Comparison of ENCODE assay signal across 9 cellular contexts in the genomic region with DNA sequence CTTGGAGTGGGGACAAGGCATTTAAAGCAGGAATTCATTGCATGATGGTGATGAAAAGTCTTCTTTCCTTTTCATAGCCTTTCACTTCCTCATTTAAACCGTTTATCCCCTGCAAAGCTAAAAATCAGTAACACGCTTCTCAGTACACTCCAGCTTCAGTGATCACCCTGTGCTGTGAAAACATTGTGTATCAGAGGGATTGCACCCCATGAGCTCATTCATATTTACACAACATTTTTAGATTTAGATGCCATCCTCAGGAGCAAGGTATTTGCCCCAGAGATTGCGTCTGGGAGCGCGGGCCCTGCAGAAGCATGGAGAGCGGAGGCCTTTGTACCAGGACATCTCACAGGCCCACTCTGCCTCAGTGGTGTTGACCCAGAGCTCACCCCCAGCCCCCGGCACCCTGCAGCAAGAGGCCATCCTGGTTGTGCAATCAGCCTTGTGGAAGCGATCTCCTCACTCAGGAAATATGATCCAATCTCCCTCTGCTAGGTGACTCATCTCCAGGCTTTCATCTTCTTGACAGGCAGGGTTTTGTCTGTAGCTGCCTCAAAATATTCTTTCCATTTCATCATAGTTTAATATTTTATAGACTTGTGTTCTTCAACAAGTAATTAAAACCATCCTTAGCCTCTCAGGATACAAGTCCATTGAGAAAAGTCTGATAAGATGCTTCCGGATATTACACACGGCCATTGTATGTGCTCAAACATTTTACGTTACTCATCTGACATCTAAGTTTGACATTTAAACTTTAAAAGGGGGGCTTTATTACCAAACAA. TPM values are rescaled to one million over a fixed set of nuclear protein-coding genes. Genes with fewer than 3 reads are reported as not detected.
DNase-seq lines count a peak whose midpoint lies in the region; ATAC-seq, FAIRE-seq and TF ChIP-seq lines count a peak whose summit lies in the region.
"Had no signal": no experiment of that assay in that cellular context is flagged by ENCODE, and none has a peak within 500 bp of the region (broad histone marks: within the 10 kb centered on the region; RNA-seq: fewer than 3 reads in every experiment).

No MANE protein-coding gene starts in this region.

- WGBS in stomach, 5 donors = 76 to 93% (median 83%) methylated on average over 10 to 11 of the region's 11 CpGs

- ATAC-seq in GM18873 (IDR thresholded peaks at IDR 0.05; ENCODE audit: low FRiP score, unreplicated experiment) (no peak), HG03045 (IDR thresholded peaks at IDR 0.05; ENCODE audit: unreplicated experiment) (no peak)

- H3K36me3 ChIP-seq in stomach = no peaks in the 10 kb centered on the region
- no peaks in the 10 kb centered on the region for H3K36me3 ChIP-seq in Karpas-422 (ENCODE audit: insufficient read depth, low read length)

- intact Hi-C loops in stomach (cut with DNase I; ENCODE audit: low total_unique reads) = no loop called here

- no peak for FAIRE-seq in H54 (lab: Jason Lieb, UNC)

- no peak overlapping the region for H3K4me2 ChIP-seq in Karpas-422 (ENCODE audit: low read depth, low read length, poor library complexity, severe bottlenecking)

- TF ChIP-seq POLR2A in H54 (IDR thresholded peaks at IDR 0.05; ENCODE audit: low read depth, low read length) (no peak), stomach (IDR thresholded peaks at IDR 0.05) (no peak)

- no peaks in the 10 kb centered on the region for H3K9me2 ChIP-seq in Karpas-422 (replicated peaks; ENCODE audit: insufficient read depth, low read length)

- no peaks in the 10 kb centered on the region for H4K20me1 ChIP-seq in Karpas-422 (ENCODE audit: insufficient read depth, low read depth, low read length)

- no peak for TF ChIP-seq CTCF in stomach (IDR thresholded peaks at IDR 0.05)

- H3K27me3 ChIP-seq in stomach (peaks cover 0 to 11% (median 0%) of the 10 kb centered on the region in 3 donors), Karpas-422 (ENCODE audit: low read length) (no peaks in the 10 kb centered on the region)

- H3K27ac ChIP-seq in stomach (peak overlapping the region in 3 of 5 donors; percentile 24 to 31 (median 29)), Karpas-422 (ENCODE audit: low read length) (no peak overlapping the region)

- no peaks in the 10 kb centered on the region for H3K79me2 ChIP-seq in Karpas-422 (ENCODE audit: low read length)

- no peak overlapping the region for H3K9ac ChIP-seq in Karpas-422 (ENCODE audit: low read length)

- H3K9me3 ChIP-seq in stomach = no peaks in the 10 kb centered on the region
- no peaks in the 10 kb centered on the region for H3K9me3 ChIP-seq in Karpas-422 (ENCODE audit: low read length)

- no peak overlapping the region for H2AFZ ChIP-seq in Karpas-422 (ENCODE audit: low read length)

- H3K4me3 ChIP-seq in stomach = no peak overlapping the region
- no peak overlapping the region for H3K4me3 ChIP-seq in Karpas-422 (ENCODE audit: low read length)

- TF ChIP-seq EP300 in stomach (IDR thresholded peaks at IDR 0.05) = no peak

- H3K4me1 ChIP-seq in stomach = peaks cover 0 to 5% (median 0%) of the 10 kb centered on the region in 4 donors
- H3K4me1 ChIP-seq in Karpas-422 (ENCODE audit: low read length) = no peaks in the 10 kb centered on the region

- peak; percentile 22 for DNase-seq in H54 (ENCODE audit: insufficient read length, low spot score)
- DNase-seq in RPMI7951 (ENCODE audit: low read depth) = peak; percentile 93
- peak; percentile 95 for DNase-seq in fibroblast of the conjunctiva (ENCODE audit: low read depth)
- DNase-seq in stomach = no peak
- DNase-seq in Karpas-422 = no peak
- no peak for DNase-seq in activated CD4-positive, alpha-beta T cell treated with anti-CD3 and anti-CD28 coated beads, Interleukin-2, amount 50 U/mL, for 4 hours

RNA-seq across cellular contexts. Expression of gene THBS2, which starts 38.9 kb away (rescaled TPM):
- 90.8 and 93.5 TPM in 2 replicates for total RNA-seq in RPMI7951 (2014; rRNA removed; shearing (Covaris generic))
- 10 to 100 TPM in 2 of 5 donors, 1 to 10 TPM in 2, under 1 TPM in 1; under 0.01 to 56.0 (median 7.7) TPM for total RNA-seq in stomach
- polyA plus RNA-seq in stomach = under 1 TPM; 0.31 to 0.87 (median 0.70) TPM
- not detected in 2 replicates for total RNA-seq in Karpas-422 (2014; rRNA removed; shearing (Covaris generic); ENCODE audit: low replicate concordance)
- total RNA-seq: activated CD8-positive, alpha-beta memory T cell treated with anti-CD3 and anti-CD28 coated beads for 36 hours had no signal

Comparison
In these comparisons a context has a peak if more than half of its experiments do, and no peak if none do; other contexts are left out.
1. DNase-seq: peak in H54 (single experiment), RPMI7951 (single experiment) and fibroblast of the conjunctiva (single experiment); none in stomach (single experiment), Karpas-422 (single experiment) and activated CD4-positive, alpha-beta T cell treated with anti-CD3 and anti-CD28 coated beads, Interleukin-2, amount 50 U/mL, for 4 hours (0 of 2).